In the genomic region with DNA sequence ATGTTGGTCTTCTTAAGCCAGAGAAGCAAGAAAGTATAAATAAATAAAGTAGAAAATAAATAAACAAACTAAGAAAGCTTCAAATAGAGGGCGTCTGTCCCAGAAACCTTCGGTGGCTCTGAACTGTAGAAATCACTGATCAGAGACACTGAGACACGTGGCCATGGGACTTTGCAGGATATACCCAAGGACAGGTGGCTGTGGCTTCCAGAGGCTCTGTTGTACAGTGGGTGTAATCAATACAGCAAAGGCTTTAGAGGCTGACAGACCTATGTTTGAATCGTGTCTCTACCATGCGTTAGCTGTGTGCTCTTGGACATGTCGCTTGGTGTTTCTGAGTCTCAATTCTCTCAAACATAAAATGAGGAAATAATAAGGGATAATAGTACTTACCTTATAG, we compare ENCODE assay signal across 16 cellular contexts.
"Had no signal": no experiment of that assay in that cellular context is flagged by ENCODE, and none has a peak within 500 bp of the region (broad histone marks: within the 10 kb centered on the region; RNA-seq: fewer than 3 reads in every experiment).

No MANE protein-coding gene starts in this region.

- DNase-seq: activated CD4-positive, alpha-beta T cell treated with anti-CD3 and anti-CD28 coated beads, Interleukin-2, amount 10 ng/mL, durations not matched to agents 7 days and 5 days; activated CD8-positive, alpha-beta T cell treated with anti-CD3 and anti-CD28 coated beads, Interleukin-2, amount 10 ng/mL, durations not matched to agents 7 days and 5 days; activated gamma-delta T cell; anterior cingulate cortex; body of pancreas; cortex of kidney; endodermal cell; mesenchymal stem cell; naive thymus-derived CD4-positive, alpha-beta T cell; retina; stimulated activated CD4-positive, alpha-beta T cell treated with anti-CD3 and anti-CD28 coated beads, Interleukin-1b, Interleukin-23, amount 100 ng/mL, for 48 hours; substantia nigra; T-helper 17 cell; tibial artery had no signal

- H3K27me3 ChIP-seq: body of pancreas, cardiac muscle cell, heart left ventricle, tibial artery had no signal

- H3K36me3 ChIP-seq: cardiac muscle cell, heart left ventricle, tibial artery had no signal

- H3K9me3 ChIP-seq: body of pancreas, heart left ventricle, tibial artery had no signal

- H3K4me3 ChIP-seq: body of pancreas, cardiac muscle cell, heart left ventricle, tibial artery had no signal

- H3K27ac ChIP-seq: body of pancreas, cardiac muscle cell had no signal
